22 cellular contexts compared by ENCODE assay signal in genomic region chr17:17182601-17183136, GRCh38. TPM values are rescaled to one million over a fixed set of nuclear protein-coding genes. Genes with fewer than 3 reads are reported as not detected.
A peak's percentile ranks its signal among the peaks of the same experiment; 100 is the strongest.
DNase-seq lines count a peak whose midpoint lies in the region; ATAC-seq and TF ChIP-seq lines count a peak whose summit lies in the region.
"Had no signal": no experiment of that assay in that cellular context is flagged by ENCODE, and none has a peak within 500 bp of the region (broad histone marks: within the 10 kb centered on the region; RNA-seq: fewer than 3 reads in every experiment).

No MANE protein-coding gene starts in this region.

- no peak overlapping the region for H3K4me3 Mint-ChIP-seq in activated CD4-positive, alpha-beta T cell treated with anti-CD3 and anti-CD28 coated beads for 36 hours
- H3K4me3 Mint-ChIP-seq in effector memory CD8-positive, alpha-beta T cell, result peak overlapping the region; percentile 55 to 76
- H3K4me3 Mint-ChIP-seq: dendritic cell treated with granulocyte-macrophage colony-stimulating factor and Interleukin-4, amounts not matched to agents 40 ng/mL and 50 ng/mL, for 4 days; WTC11 had no signal

- no peak overlapping the region for H3K27ac Mint-ChIP-seq in activated CD4-positive, alpha-beta T cell treated with anti-CD3 and anti-CD28 coated beads for 36 hours
- H3K27ac Mint-ChIP-seq in effector memory CD8-positive, alpha-beta T cell, result peak overlapping the region; percentile 53 to 94
- H3K27ac Mint-ChIP-seq: WTC11 had no signal

- H3K4me2 ChIP-seq in BLaER1 (peak overlapping the region; percentile 95), OCI-LY3 (ENCODE audit: low read length) (0 out of 2 replicates have a peak overlapping the region, but pooled peaks have one; percentile 48)

- peaks cover 46% of the 10 kb centered on the region for H3K36me3 Mint-ChIP-seq in activated CD4-positive, alpha-beta T cell treated with anti-CD3 and anti-CD28 coated beads for 36 hours (ENCODE audit: low read depth)
- peaks cover 39% of the 10 kb centered on the region for H3K36me3 Mint-ChIP-seq in effector memory CD8-positive, alpha-beta T cell (ENCODE audit: insufficient read depth)

- no peaks in the 10 kb centered on the region for H3K9me3 Mint-ChIP-seq in activated CD4-positive, alpha-beta T cell treated with anti-CD3 and anti-CD28 coated beads for 36 hours (ENCODE audit: low read depth)
- H3K9me3 Mint-ChIP-seq in effector memory CD8-positive, alpha-beta T cell, result no peaks in the 10 kb centered on the region
- H3K9me3 Mint-ChIP-seq: dendritic cell treated with granulocyte-macrophage colony-stimulating factor and Interleukin-4, amounts not matched to agents 40 ng/mL and 50 ng/mL, for 4 days; stimulated activated naive CD8-positive, alpha-beta T cell treated with anti-CD3 and anti-CD28 coated beads, Interleukin-15, Interleukin-2, amounts not matched to agents 100 ng/mL and 50 ng/mL, for 24 hours; WTC11 had no signal

- no peak overlapping the region for H2AFZ ChIP-seq in OCI-LY3 (ENCODE audit: low read depth, low read length)

- TF ChIP-seq POLR2A in uterus (IDR thresholded peaks at IDR 0.05), result no peak

- peak; percentile 18 for DNase-seq in activated CD4-positive, alpha-beta T cell treated with anti-CD3 and anti-CD28 coated beads for 36 hours
- no peak for DNase-seq in activated CD4-positive, alpha-beta T cell treated with anti-CD3 and anti-CD28 coated beads, Interleukin-2, amount 50 U/mL, for 48 hours
- DNase-seq in effector memory CD8-positive, alpha-beta T cell, result no peak
- DNase-seq in omental fat pad (ENCODE audit: low spot score) (no peak), uterus (no peak)
- DNase-seq in activated CD4-positive, CD25-positive, alpha-beta regulatory T cell (lab: John Stamatoyannopoulos, UW), result no peak
- DNase-seq: body of pancreas; erythroblast; GOT3; left ventricle myocardium superior; NCI-H1048; NCI-H2107; NCI-H82; psoas muscle; stimulated activated CD4-positive, alpha-beta T cell treated with anti-CD3 and anti-CD28 coated beads, Interleukin-12 subunit alpha, Interleukin-12 subunit beta, amount 100 ng/mL, for 4 hours had no signal

- H3K4me3 ChIP-seq in BLaER1, result peak overlapping the region; percentile 54
- H3K4me3 ChIP-seq in OCI-LY3 (ENCODE audit: low read length), result no peak overlapping the region
- no peak overlapping the region for H3K4me3 ChIP-seq in uterus
- H3K4me3 ChIP-seq: body of pancreas, gastroesophageal sphincter, psoas muscle had no signal

- peaks cover 100% of the 10 kb centered on the region for H3K4me1 ChIP-seq in BLaER1
- H3K4me1 ChIP-seq in OCI-LY3 (ENCODE audit: low read length), result peaks cover 24% of the 10 kb centered on the region
- no peaks in the 10 kb centered on the region for H3K4me1 ChIP-seq in uterus
- H3K4me1 ChIP-seq: psoas muscle had no signal

- TF ChIP-seq CTCF in OCI-LY3 (IDR thresholded peaks at IDR 0.05; ENCODE audit: low read depth, low read length), result no peak
- no peak for TF ChIP-seq CTCF in omental fat pad (IDR thresholded peaks at IDR 0.05)
- no peak for TF ChIP-seq CTCF in uterus (IDR thresholded peaks at IDR 0.05)

- no peaks in the 10 kb centered on the region for H3K79me2 ChIP-seq in OCI-LY3 (ENCODE audit: low read length)

- peak overlapping the region; percentile 71 for H3K27ac ChIP-seq in BLaER1
- no peak overlapping the region for H3K27ac ChIP-seq in OCI-LY3 (ENCODE audit: low read length)
- no peak overlapping the region for H3K27ac ChIP-seq in uterus
- H3K27ac ChIP-seq: body of pancreas, gastroesophageal sphincter, HL-60, psoas muscle had no signal

- peaks cover 87% of the 10 kb centered on the region for H3K4me1 Mint-ChIP-seq in activated CD4-positive, alpha-beta T cell treated with anti-CD3 and anti-CD28 coated beads for 36 hours
- peaks cover 36 to 54% of the 10 kb centered on the region in 2 donors for H3K4me1 Mint-ChIP-seq in effector memory CD8-positive, alpha-beta T cell (ENCODE audit: low read depth in 2 of 2)

- peak overlapping the region; percentile 60 for H3K9ac ChIP-seq in BLaER1
- no peak overlapping the region for H3K9ac ChIP-seq in OCI-LY3 (ENCODE audit: low read length)

- POLR2A ChIA-PET in activated CD4-positive, alpha-beta T cell treated with anti-CD3 and anti-CD28 coated beads for 36 hours (lab: Charles Lee), result interaction anchor here (0.7 kb wide), 1 partner anchor 14 kb away, joined by 3 read pairs; no protein-coding TSS in a partner anchor

- H3K9me3 ChIP-seq in BLaER1, result no peaks in the 10 kb centered on the region
- H3K9me3 ChIP-seq in OCI-LY3 (ENCODE audit: insufficient read depth, low read length), result no peaks in the 10 kb centered on the region
- no peaks in the 10 kb centered on the region for H3K9me3 ChIP-seq in uterus
- H3K9me3 ChIP-seq: body of pancreas, gastroesophageal sphincter, psoas muscle had no signal

- peaks cover 45% of the 10 kb centered on the region for H4K20me1 ChIP-seq in BLaER1
- no peaks in the 10 kb centered on the region for H4K20me1 ChIP-seq in OCI-LY3 (ENCODE audit: insufficient read depth, low read length)

- ATAC-seq in activated CD4-positive, alpha-beta T cell treated with anti-CD3 and anti-CD28 coated beads for 36 hours, result no peak
- no peak for ATAC-seq in effector memory CD8-positive, alpha-beta T cell (replicated peaks)
- ATAC-seq in omental fat pad (ENCODE audit: low FRiP score), result no peak
- ATAC-seq: body of pancreas, gastroesophageal sphincter, left ventricle myocardium superior, psoas muscle, WTC11 had no signal

- CTCF ChIA-PET in activated CD4-positive, alpha-beta T cell treated with anti-CD3 and anti-CD28 coated beads for 36 hours (lab: Charles Lee), result interaction anchor here (0.6 to 1.1 kb wide), 2 partner anchors 56 to 692 kb away, joined by 3 read pairs; no protein-coding TSS in a partner anchor

- no peaks in the 10 kb centered on the region for H3K27me3 ChIP-seq in BLaER1
- no peaks in the 10 kb centered on the region for H3K27me3 ChIP-seq in OCI-LY3 (ENCODE audit: low read depth, low read length)
- no peaks in the 10 kb centered on the region for H3K27me3 ChIP-seq in uterus
- H3K27me3 ChIP-seq: body of pancreas, gastroesophageal sphincter had no signal

- intact Hi-C loops in activated CD4-positive, alpha-beta T cell treated with anti-CD3 and anti-CD28 coated beads for 36 hours (cut with DNase I, micrococcal nuclease), result no loop called here
- intact Hi-C loops in uterus (cut with DNase I; ENCODE audit: low total_unique reads), result no loop called here

- H3K36me3 ChIP-seq in BLaER1 (peaks cover 52% of the 10 kb centered on the region), OCI-LY3 (replicated peaks; ENCODE audit: low read depth, low read length) (peaks cover 7% of the 10 kb centered on the region), uterus (no peaks in the 10 kb centered on the region)

- no peaks in the 10 kb centered on the region for H3K27me3 Mint-ChIP-seq in activated CD4-positive, alpha-beta T cell treated with anti-CD3 and anti-CD28 coated beads for 36 hours
- no peaks in the 10 kb centered on the region for H3K27me3 Mint-ChIP-seq in effector memory CD8-positive, alpha-beta T cell
- H3K27me3 Mint-ChIP-seq: dendritic cell treated with granulocyte-macrophage colony-stimulating factor and Interleukin-4, amounts not matched to agents 40 ng/mL and 50 ng/mL, for 4 days; stimulated activated naive CD8-positive, alpha-beta T cell treated with anti-CD3 and anti-CD28 coated beads, Interleukin-15, Interleukin-2, amounts not matched to agents 100 ng/mL and 50 ng/mL, for 24 hours had no signal

RNA-seq across cellular contexts. Expression of gene PLD6, which starts 23.5 kb away (rescaled TPM):
- total RNA-seq in activated CD4-positive, alpha-beta T cell treated with anti-CD3 and anti-CD28 coated beads for 36 hours, result 1 to 10 TPM; 8.3 to 9.9 TPM
- 10 to 100 TPM in 1 of 4 donors, 1 to 10 TPM in 3; 1.9 to 14.1 (median 6.5) TPM for total RNA-seq in omental fat pad
- total RNA-seq in uterus, result 1 to 10 TPM in 3 of 4 donors, under 1 TPM in 1; 0.77 to 8.1 (median 5.0) TPM

RNA-seq across cellular contexts. Expression of gene FLCN, which starts 54.3 kb away (rescaled TPM):
- 10 to 100 TPM; 12.3 to 18.8 TPM for total RNA-seq in activated CD4-positive, alpha-beta T cell treated with anti-CD3 and anti-CD28 coated beads for 36 hours
- total RNA-seq in omental fat pad (10 to 100 TPM; 40.8 to 75.7 (median 56.0) TPM), uterus (10 to 100 TPM; 13.2 to 82.0 (median 61.5) TPM)
